In the genomic region with DNA sequence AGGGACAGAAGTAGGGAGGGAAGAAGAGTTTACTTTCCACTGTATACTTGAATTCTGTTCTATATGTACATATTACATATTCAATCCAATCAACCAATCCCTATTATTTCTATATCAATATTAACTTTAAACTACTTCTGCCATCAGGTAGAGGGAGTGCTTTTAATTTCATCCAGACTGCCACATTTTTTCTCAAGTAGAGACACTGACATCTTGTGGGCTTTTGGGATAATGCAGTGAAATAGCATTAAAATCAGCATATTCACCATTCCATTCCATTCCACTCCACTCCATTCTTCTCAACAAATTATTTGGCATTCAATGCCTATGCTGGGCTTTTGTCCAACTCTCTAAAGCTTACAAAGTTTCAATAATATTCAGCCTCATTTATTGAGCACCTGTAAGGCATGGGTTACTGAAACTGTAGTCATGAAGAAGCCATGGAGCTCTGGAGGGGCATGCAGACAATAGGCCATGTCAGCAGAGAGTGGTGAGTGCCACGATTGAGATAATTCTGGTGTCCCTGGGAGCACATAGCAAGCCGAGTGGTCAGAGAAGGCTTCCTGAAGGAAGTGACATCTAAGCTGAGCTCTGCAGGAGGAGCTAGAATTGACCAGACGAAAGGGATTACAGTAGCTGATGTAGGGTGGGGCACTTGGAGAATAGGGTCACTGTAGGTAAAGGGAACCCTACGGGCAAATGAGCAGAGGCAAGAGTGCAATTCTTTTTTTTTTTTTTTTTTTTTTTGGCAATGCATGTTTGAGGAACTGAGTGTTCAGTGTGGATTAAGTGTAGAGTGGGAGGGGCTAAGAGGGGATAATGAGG, we compare ENCODE assay signal across 8 cellular contexts.
DNase-seq lines count a peak whose midpoint lies in the region; ATAC-seq and TF ChIP-seq lines count a peak whose summit lies in the region.

No MANE protein-coding gene starts in this region.

- H3K9ac ChIP-seq in DND-41 (ENCODE audit: low read depth, low read length) = no peak overlapping the region
- no peak overlapping the region for H3K9ac ChIP-seq in OCI-LY3 (ENCODE audit: low read length)

- H3K4me1 ChIP-seq in DND-41 (ENCODE audit: insufficient read depth, low read length) (no peaks in the 10 kb centered on the region), OCI-LY3 (ENCODE audit: low read length) (peaks cover 10% of the 10 kb centered on the region)

- ATAC-seq in DND-41 (ENCODE audit: insufficient read depth, low read depth) (peak; percentile 81), HG02798 (IDR thresholded peaks at IDR 0.05; ENCODE audit: poor library complexity, unreplicated experiment) (no peak), HG02588 (IDR thresholded peaks at IDR 0.05; ENCODE audit: unreplicated experiment) (no peak)

- H3K36me3 ChIP-seq in DND-41 (ENCODE audit: insufficient read depth, low read length) (no peaks in the 10 kb centered on the region), OCI-LY3 (replicated peaks; ENCODE audit: low read depth, low read length) (no peaks in the 10 kb centered on the region)

- DNase-seq in DND-41 (no peak), KBM-7 (peak; percentile 91), coronary artery (ENCODE audit: low spot score) (no peak), medulla oblongata (ENCODE audit: extremely low spot score) (peak; percentile 76)
- no peak for DNase-seq in stimulated activated CD4-positive, alpha-beta T cell treated with anti-CD3 and anti-CD28 coated beads, Interleukin-4, amount 100 ng/mL, for 4 hours

- H3K9me3 ChIP-seq in DND-41 (ENCODE audit: insufficient read depth, low read length, severe bottlenecking) = no peaks in the 10 kb centered on the region
- H3K9me3 ChIP-seq in OCI-LY3 (ENCODE audit: insufficient read depth, low read length) = no peaks in the 10 kb centered on the region

- H3K4me2 ChIP-seq in DND-41 (ENCODE audit: insufficient read depth, low read length) (no peak overlapping the region), OCI-LY3 (ENCODE audit: low read length) (peak overlapping the region; percentile 38)

- in situ Hi-C loops in KBM-7 (cut with MboI; ENCODE audit: low pct_unique_long_range_greater_than_20kb, low sequenced_read_pairs) = loop anchor here (25.0 kb wide), 1 partner anchor 435 kb away; no protein-coding TSS in a partner anchor

- peaks cover 6% of the 10 kb centered on the region for H3K27me3 ChIP-seq in DND-41 (ENCODE audit: insufficient read depth, low read length, poor library complexity)
- H3K27me3 ChIP-seq in OCI-LY3 (ENCODE audit: low read depth, low read length) = peaks cover 10% of the 10 kb centered on the region

- no peaks in the 10 kb centered on the region for H3K79me2 ChIP-seq in DND-41 (ENCODE audit: insufficient read depth, low read length)
- no peaks in the 10 kb centered on the region for H3K79me2 ChIP-seq in OCI-LY3 (ENCODE audit: low read length)

- H3K4me3 ChIP-seq in DND-41 (ENCODE audit: low read depth in 1 of 2, low read length in 2 of 2) (no peak overlapping the region), OCI-LY3 (ENCODE audit: low read length) (peak overlapping the region; percentile 7), coronary artery (no peak overlapping the region)

- H4K20me1 ChIP-seq in DND-41 (ENCODE audit: insufficient read depth, low read length) = no peaks in the 10 kb centered on the region
- H4K20me1 ChIP-seq in OCI-LY3 (ENCODE audit: insufficient read depth, low read length) = no peaks in the 10 kb centered on the region

- H2AFZ ChIP-seq in DND-41 (ENCODE audit: low read depth, low read length) (no peak overlapping the region), OCI-LY3 (ENCODE audit: low read depth, low read length) (0 out of 2 replicates have a peak overlapping the region, but pooled peaks have one; percentile 22)

- H3K27ac ChIP-seq in DND-41 (ENCODE audit: low read length) = no peak overlapping the region
- no peak overlapping the region for H3K27ac ChIP-seq in OCI-LY3 (ENCODE audit: low read length)
- H3K27ac ChIP-seq in coronary artery = no peak overlapping the region

- TF ChIP-seq CTCF in DND-41 (IDR thresholded peaks at IDR 0.05; ENCODE audit: borderline replicate concordance, extremely low read depth, low read length, poor library complexity, severe bottlenecking) = peak; percentile 82
- peak; percentile 89 for TF ChIP-seq CTCF in OCI-LY3 (IDR thresholded peaks at IDR 0.05; ENCODE audit: low read depth, low read length)
- peak; percentile 50 for TF ChIP-seq CTCF in coronary artery (IDR thresholded peaks at IDR 0.05)

Comparison
In these comparisons a context has a peak if more than half of its experiments do, and no peak if none do; other contexts are left out.
1. DNase-seq: peak in KBM-7 (single experiment) and medulla oblongata (single experiment); none in DND-41 (single experiment), coronary artery (single experiment) and stimulated activated CD4-positive, alpha-beta T cell treated with anti-CD3 and anti-CD28 coated beads, Interleukin-4, amount 100 ng/mL, for 4 hours (0 of 2).
2. Peak in every context shown above with its lines, with median percentiles within 50 percentile points of each other: CTCF ChIP-seq.